8 cellular contexts compared by ENCODE assay signal in genomic region chr4:41215155-41215554, GRCh38. TPM values are rescaled to one million over a fixed set of nuclear protein-coding genes. Genes with fewer than 3 reads are reported as not detected.
DNase-seq lines count a peak whose midpoint lies in the region; ATAC-seq lines count a peak whose summit lies in the region.

No MANE protein-coding gene starts in this region.

- no peaks in the 10 kb centered on the region for H3K9me3 ChIP-seq in HUES6 (ENCODE audit: control insufficient read depth, insufficient read depth, low read depth, low read length)
- no peaks in the 10 kb centered on the region for H3K9me3 ChIP-seq in adipocyte (ENCODE audit: control insufficient read depth, low read length)

- H3K36me3 ChIP-seq in ACC112 (ENCODE audit: insufficient read depth, low read length) (no peaks in the 10 kb centered on the region), HUES6 (ENCODE audit: control insufficient read depth, insufficient read depth, low read length) (no peaks in the 10 kb centered on the region), adipocyte (ENCODE audit: control insufficient read depth, insufficient read depth, low read length, severe bottlenecking) (no peaks in the 10 kb centered on the region)

- H3K9me3 Mint-ChIP-seq in naive B cell: peaks cover 0 to 6% (median 0%) of the 10 kb centered on the region in 7 donors

- peak overlapping the region; percentile 25 to 82 (median 66) for H3K4me3 Mint-ChIP-seq in naive B cell

- DNase-seq in adipocyte (ENCODE audit: low read depth) (peak; percentile 15), naive B cell (no peak)
- no peak for DNase-seq in activated T-cell treated with anti-CD3 and anti-CD28 coated beads, Interleukin-2, amount 50 U/mL, for 1 hour

- H3K9ac ChIP-seq in HUES6 (ENCODE audit: low read length) (no peak overlapping the region), adipocyte (ENCODE audit: low read length) (peak overlapping the region; percentile 53)

- H3K36me3 Mint-ChIP-seq in naive B cell: peaks cover 0 to 6% of the 10 kb centered on the region in 2 donors

- H3K27ac ChIP-seq in ACC112 (ENCODE audit: low read depth, low read length): no peak overlapping the region
- H3K27ac ChIP-seq in HUES6 (ENCODE audit: low read depth, low read length): no peak overlapping the region

- no peaks in the 10 kb centered on the region for H3K27me3 ChIP-seq in ACC112 (ENCODE audit: insufficient read depth, low read length)
- H3K27me3 ChIP-seq in HUES6 (ENCODE audit: control insufficient read depth, insufficient read depth, low read length): peaks cover 12% of the 10 kb centered on the region
- no peaks in the 10 kb centered on the region for H3K27me3 ChIP-seq in adipocyte (replicated peaks; ENCODE audit: control insufficient read depth, insufficient read depth, low read length)

- H3K79me2 ChIP-seq in ACC112 (ENCODE audit: control insufficient read depth, insufficient read depth, low read length, unreplicated experiment): peaks cover 39% of the 10 kb centered on the region

- H3K27me3 Mint-ChIP-seq in naive B cell: peaks cover 62 to 72% (median 70%) of the 10 kb centered on the region in 3 donors

- H3K4me1 Mint-ChIP-seq in naive B cell: peaks cover 9 to 29% (median 28%) of the 10 kb centered on the region in 3 donors

- no peak for ATAC-seq in naive B cell (ENCODE audit: low read depth in 2 of 2)
- no peak for ATAC-seq in GM18520 (IDR thresholded peaks at IDR 0.05; ENCODE audit: unreplicated experiment)
- ATAC-seq in GM21529 (IDR thresholded peaks at IDR 0.05; ENCODE audit: unreplicated experiment): no peak
- ATAC-seq in GM19395 (IDR thresholded peaks at IDR 0.05; ENCODE audit: unreplicated experiment): no peak

- peaks cover 20% of the 10 kb centered on the region for H3K4me1 ChIP-seq in ACC112 (ENCODE audit: control insufficient read depth, insufficient read depth, low read length, unreplicated experiment)
- peaks cover 28% of the 10 kb centered on the region for H3K4me1 ChIP-seq in HUES6 (ENCODE audit: control insufficient read depth, insufficient read depth, low read length)
- H3K4me1 ChIP-seq in adipocyte (ENCODE audit: control insufficient read depth, insufficient read depth, low read length): peaks cover 33% of the 10 kb centered on the region

- no peak overlapping the region for H2AFZ ChIP-seq in ACC112 (ENCODE audit: low read length, unreplicated experiment)

- no peak overlapping the region for H3K27ac Mint-ChIP-seq in naive B cell

- H3K4me3 ChIP-seq in ACC112 (ENCODE audit: low read depth, low read length) (peak overlapping the region; percentile 93), HUES6 (ENCODE audit: low read depth, low read length) (peak overlapping the region; percentile 48; the same call in 1 of the 2 replicates), adipocyte (ENCODE audit: low read length) (peak overlapping the region; percentile 67)

RNA-seq across cellular contexts. Expression of gene APBB2, which starts 0.8 kb away (rescaled TPM):
- polyA plus RNA-seq in naive B cell (ENCODE audit: low read depth in 6 of 6): 10 to 100 TPM in 5 of 6 donors, 1 to 10 TPM in 1; 8.6 to 23.5 (median 15.7) TPM

RNA-seq across cellular contexts. Expression of gene UCHL1, which starts 41.6 kb away (rescaled TPM):
- under 1 TPM in 1 of 6 donors, not detected in 5; 0.57 TPM for polyA plus RNA-seq in naive B cell (ENCODE audit: low read depth in 6 of 6)
